ENCODE assay signal across 18 cellular contexts in the genomic region with DNA sequence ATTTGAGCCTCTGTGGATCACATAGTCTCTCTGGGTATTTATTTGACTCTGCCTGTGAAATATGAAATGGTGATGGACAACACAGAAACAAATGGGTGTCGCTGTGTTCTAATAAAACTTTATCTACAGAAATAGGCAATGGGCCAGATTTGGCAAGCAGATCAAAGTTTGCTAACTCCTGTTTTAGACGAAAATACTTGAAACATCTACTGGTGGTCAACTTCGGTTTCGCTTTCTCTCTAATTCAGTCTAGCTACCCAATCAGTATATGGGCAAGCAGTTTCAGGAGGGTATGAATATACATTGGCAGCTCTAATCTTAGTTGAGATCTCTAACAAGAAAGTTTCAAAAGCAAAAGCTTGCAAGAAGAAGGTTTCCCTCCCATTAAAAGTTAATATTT.
DNase-seq lines count a peak whose midpoint lies in the region; ATAC-seq and TF ChIP-seq lines count a peak whose summit lies in the region.
"Had no signal": no experiment of that assay in that cellular context is flagged by ENCODE, and none has a peak within 500 bp of the region (broad histone marks: within the 10 kb centered on the region; RNA-seq: fewer than 3 reads in every experiment).

No MANE protein-coding gene starts in this region.

- no peaks in the 10 kb centered on the region for H3K4me1 ChIP-seq in upper lobe of left lung
- H3K4me1 ChIP-seq: neural progenitor cell had no signal

- H3K36me3 Mint-ChIP-seq in activated T-helper 1 cell treated with anti-CD3 and anti-CD28 coated beads, Interleukin-12 subunit alpha, Interleukin-12 subunit beta, Interleukin-2, Interleukin-4 antibody, amounts not matched to agents 30 ng/mL and 10 ng/mL and 1 ng/mL, durations not matched to agents 14 hours and 24 hours and 36 hours (ENCODE audit: low read depth) = no peaks in the 10 kb centered on the region
- H3K36me3 Mint-ChIP-seq: neural progenitor cell had no signal

- peaks cover 5% of the 10 kb centered on the region for H3K4me1 Mint-ChIP-seq in activated T-helper 1 cell treated with anti-CD3 and anti-CD28 coated beads, Interleukin-12 subunit alpha, Interleukin-12 subunit beta, Interleukin-2, Interleukin-4 antibody, amounts not matched to agents 30 ng/mL and 10 ng/mL and 1 ng/mL, durations not matched to agents 14 hours and 24 hours and 36 hours (ENCODE audit: low read depth)
- H3K4me1 Mint-ChIP-seq: activated CD4-positive, alpha-beta T cell treated with anti-CD3 and anti-CD28 coated beads, Interleukin-2, amount 10 ng/mL, durations not matched to agents 7 days and 5 days; neural progenitor cell had no signal

- WGBS in upper lobe of left lung, 2 donors = 78 to 84% methylated on average over 4 of the region's 4 CpGs

- peaks cover 11% of the 10 kb centered on the region for H3K27me3 Mint-ChIP-seq in activated T-helper 1 cell treated with anti-CD3 and anti-CD28 coated beads, Interleukin-12 subunit alpha, Interleukin-12 subunit beta, Interleukin-2, Interleukin-4 antibody, amounts not matched to agents 30 ng/mL and 10 ng/mL and 1 ng/mL, durations not matched to agents 14 hours and 24 hours and 36 hours (ENCODE audit: insufficient read depth)

- H3K4me3 ChIP-seq in upper lobe of left lung = no peak overlapping the region
- H3K4me3 ChIP-seq: neural progenitor cell, SK-N-MC had no signal

- no peak for TF ChIP-seq EP300 in upper lobe of left lung (IDR thresholded peaks at IDR 0.05)

- no peak overlapping the region for H3K27ac Mint-ChIP-seq in activated T-helper 1 cell treated with anti-CD3 and anti-CD28 coated beads, Interleukin-12 subunit alpha, Interleukin-12 subunit beta, Interleukin-2, Interleukin-4 antibody, amounts not matched to agents 30 ng/mL and 10 ng/mL and 1 ng/mL, durations not matched to agents 14 hours and 24 hours and 36 hours
- H3K27ac Mint-ChIP-seq: activated CD4-positive, alpha-beta T cell treated with anti-CD3 and anti-CD28 coated beads, Interleukin-2, amount 10 ng/mL, durations not matched to agents 7 days and 5 days; activated T-cell treated with anti-CD3 and anti-CD28 coated beads, Interleukin-2, amount 50 U/mL, for 24 hours; neural progenitor cell had no signal

- ATAC-seq in GM18870 (IDR thresholded peaks at IDR 0.05; ENCODE audit: unreplicated experiment) (peak; percentile 91), GM21423 (IDR thresholded peaks at IDR 0.05; ENCODE audit: unreplicated experiment) (peak; percentile 93), HG03097 (IDR thresholded peaks at IDR 0.05; ENCODE audit: low FRiP score, unreplicated experiment) (peak; percentile 98), upper lobe of left lung (ENCODE audit: low FRiP score in 2 of 2) (no peak)

- TF ChIP-seq CTCF in upper lobe of left lung (IDR thresholded peaks at IDR 0.05) = no peak

- H3K9me3 ChIP-seq in upper lobe of left lung = no peaks in the 10 kb centered on the region
- H3K9me3 ChIP-seq: Caco-2 had no signal

- H3K36me3 ChIP-seq in upper lobe of left lung = no peaks in the 10 kb centered on the region
- H3K36me3 ChIP-seq: neural progenitor cell had no signal

- peaks cover 2% of the 10 kb centered on the region for H3K9me3 Mint-ChIP-seq in activated T-helper 1 cell treated with anti-CD3 and anti-CD28 coated beads, Interleukin-12 subunit alpha, Interleukin-12 subunit beta, Interleukin-2, Interleukin-4 antibody, amounts not matched to agents 30 ng/mL and 10 ng/mL and 1 ng/mL, durations not matched to agents 14 hours and 24 hours and 36 hours
- H3K9me3 Mint-ChIP-seq: activated CD4-positive, alpha-beta T cell treated with anti-CD3 and anti-CD28 coated beads, Interleukin-2, amount 10 ng/mL, durations not matched to agents 7 days and 5 days; neural progenitor cell had no signal

- intact Hi-C loops in activated T-helper 1 cell treated with anti-CD3 and anti-CD28 coated beads, Interleukin-12 subunit alpha, Interleukin-12 subunit beta, Interleukin-2, Interleukin-4 antibody, amounts not matched to agents 30 ng/mL and 10 ng/mL and 1 ng/mL, durations not matched to agents 14 hours and 24 hours and 36 hours (cut with micrococcal nuclease) = no loop called here

- TF ChIP-seq POLR2A in upper lobe of left lung (IDR thresholded peaks at IDR 0.05) = no peak

- no peak overlapping the region for H3K27ac ChIP-seq in upper lobe of left lung
- H3K27ac ChIP-seq: neural progenitor cell, SK-N-MC had no signal

- H3K4me3 Mint-ChIP-seq in activated T-helper 1 cell treated with anti-CD3 and anti-CD28 coated beads, Interleukin-12 subunit alpha, Interleukin-12 subunit beta, Interleukin-2, Interleukin-4 antibody, amounts not matched to agents 30 ng/mL and 10 ng/mL and 1 ng/mL, durations not matched to agents 14 hours and 24 hours and 36 hours = no peak overlapping the region
- H3K4me3 Mint-ChIP-seq: activated CD4-positive, alpha-beta T cell treated with anti-CD3 and anti-CD28 coated beads, Interleukin-2, amount 10 ng/mL, durations not matched to agents 7 days and 5 days; activated T-cell treated with anti-CD3 and anti-CD28 coated beads, Interleukin-2, amount 50 U/mL, for 24 hours; neural progenitor cell had no signal

- H3K27me3 ChIP-seq in upper lobe of left lung = no peaks in the 10 kb centered on the region
- H3K27me3 ChIP-seq: neural progenitor cell had no signal

- DNase-seq in RPMI7951 (ENCODE audit: low read depth) = peak; percentile 10
- DNase-seq in NCI-H1048 (lab: John Stamatoyannopoulos, UW) = no peak
- no peak for DNase-seq in NCI-H2029 (lab: John Stamatoyannopoulos, UW)
- DNase-seq in activated T-helper 1 cell treated with anti-CD3 and anti-CD28 coated beads, Interleukin-12 subunit alpha, Interleukin-12 subunit beta, Interleukin-2, Interleukin-4 antibody, amounts not matched to agents 30 ng/mL and 10 ng/mL and 1 ng/mL, durations not matched to agents 14 hours and 24 hours and 36 hours (ENCODE audit: low spot score) = no peak
- no peak for DNase-seq in upper lobe of left lung
- DNase-seq: activated CD4-positive, alpha-beta T cell treated with anti-CD3 and anti-CD28 coated beads, Interleukin-2, amount 10 ng/mL, durations not matched to agents 7 days and 5 days; activated T-cell treated with anti-CD3 and anti-CD28 coated beads, Interleukin-2, amount 50 U/mL, for 24 hours; AML-193; Caco-2; effector CD8-positive, alpha-beta T cell; kidney; NCI-H1694; stimulated activated CD4-positive, alpha-beta T cell treated with anti-CD3 and anti-CD28 coated beads, Interleukin-15, amount 100 ng/mL, for 24 hours had no signal

Comparison
In these comparisons a context has a peak if more than half of its experiments do, and no peak if none do; other contexts are left out.
1. ATAC-seq: peak in GM18870 (single experiment), GM21423 (single experiment) and HG03097 (single experiment); none in upper lobe of left lung (0 of 2).